Comparison of ENCODE assay signal across 23 cellular contexts in the genomic region with DNA sequence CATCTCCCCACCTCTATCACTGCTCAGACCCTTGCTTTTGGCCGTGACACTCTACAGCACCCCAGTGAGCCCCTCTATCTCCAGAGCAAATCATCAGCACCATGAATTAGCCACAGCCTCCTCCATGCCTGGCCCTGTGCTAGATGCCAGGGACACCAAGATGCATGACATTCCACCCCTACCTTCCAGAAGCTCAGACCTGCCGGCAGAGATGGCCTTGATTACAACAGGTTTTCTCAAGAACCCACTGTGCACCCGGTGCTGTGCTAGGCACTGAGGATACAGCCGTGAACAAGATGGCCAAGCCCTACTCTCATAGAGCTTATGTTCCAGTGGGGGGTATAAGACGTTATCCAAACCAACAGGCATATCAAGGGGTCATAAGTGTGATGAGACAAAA. TPM values are rescaled to one million over a fixed set of nuclear protein-coding genes. Genes with fewer than 3 reads are reported as not detected.
DNase-seq lines count a peak whose midpoint lies in the region; ATAC-seq and TF ChIP-seq lines count a peak whose summit lies in the region.
"Had no signal": no experiment of that assay in that cellular context is flagged by ENCODE, and none has a peak within 500 bp of the region (broad histone marks: within the 10 kb centered on the region; RNA-seq: fewer than 3 reads in every experiment).

No MANE protein-coding gene starts in this region.

- TF ChIP-seq CTCF in endodermal cell (conservative IDR thresholded peaks at IDR 0.05) (no peak), neural progenitor cell (IDR thresholded peaks at IDR 0.05) (no peak), type B pancreatic cell (conservative IDR thresholded peaks at IDR 0.05) (no peak)

- H3K36me3 Mint-ChIP-seq in endodermal cell (ENCODE audit: low read depth) = peaks cover 18% of the 10 kb centered on the region
- peaks cover 2% of the 10 kb centered on the region for H3K36me3 Mint-ChIP-seq in neural progenitor cell
- no peaks in the 10 kb centered on the region for H3K36me3 Mint-ChIP-seq in type B pancreatic cell
- no peaks in the 10 kb centered on the region for H3K36me3 Mint-ChIP-seq in stimulated activated naive B cell treated with anti-CD40 and anti-IgM and Interleukin-4, amounts not matched to agents 10 μg/mL and 1 μg/mL and 100 μg/mL, for 72 hours
- H3K36me3 Mint-ChIP-seq: CD8-positive, alpha-beta T cell had no signal

- H3K9ac ChIP-seq in endodermal cell (ENCODE audit: extremely low read depth, low read length, poor library complexity, severe bottlenecking) (no peak overlapping the region), neural progenitor cell (no peak overlapping the region)

- H3K27me3 ChIP-seq in endodermal cell (ENCODE audit: control insufficient read depth, insufficient read depth, low read length, poor library complexity, severe bottlenecking) = peaks cover 12% of the 10 kb centered on the region
- peaks cover 11% of the 10 kb centered on the region for H3K27me3 ChIP-seq in neural progenitor cell
- H3K27me3 ChIP-seq: Peyer's patch had no signal

- H3K4me1 ChIP-seq in endodermal cell (ENCODE audit: control insufficient read depth, insufficient read depth, low read length) (no peaks in the 10 kb centered on the region), neural progenitor cell (peaks cover 13% of the 10 kb centered on the region)
- H3K4me1 ChIP-seq: Peyer's patch, SJCRH30 had no signal

- H3K79me2 ChIP-seq in neural progenitor cell (ENCODE audit: low read depth) = no peaks in the 10 kb centered on the region

- ATAC-seq in GM18517 (IDR thresholded peaks at IDR 0.05; ENCODE audit: unreplicated experiment) = no peak
- ATAC-seq in stimulated activated naive B cell treated with anti-CD40 and anti-IgM and Interleukin-4, amounts not matched to agents 10 μg/mL and 1 μg/mL and 100 μg/mL, for 72 hours (replicated peaks) = no peak
- ATAC-seq: CD8-positive, alpha-beta T cell; HCT116 had no signal

- no peak overlapping the region for H2AFZ ChIP-seq in neural progenitor cell (replicated peaks)

- H3F3A ChIP-seq in neural progenitor cell (ENCODE audit: low read depth) = peaks cover 7% of the 10 kb centered on the region

- H3K27me3 Mint-ChIP-seq in endodermal cell (ENCODE audit: insufficient read depth) (peaks cover 47% of the 10 kb centered on the region), neural progenitor cell (ENCODE audit: insufficient read depth, low read depth) (peaks cover 16% of the 10 kb centered on the region), type B pancreatic cell (peaks cover 17% of the 10 kb centered on the region)
- H3K27me3 Mint-ChIP-seq in stimulated activated naive B cell treated with anti-CD40 and anti-IgM and Interleukin-4, amounts not matched to agents 10 μg/mL and 1 μg/mL and 100 μg/mL, for 72 hours = peaks cover 14 to 19% of the 10 kb centered on the region in 2 donors

- no peak overlapping the region for H3K4me3 ChIP-seq in endodermal cell (ENCODE audit: low read length)
- no peak overlapping the region for H3K4me3 ChIP-seq in neural progenitor cell
- H3K4me3 ChIP-seq: Peyer's patch, SJCRH30 had no signal

- no peak overlapping the region for H3K4me3 Mint-ChIP-seq in endodermal cell
- no peak overlapping the region for H3K4me3 Mint-ChIP-seq in neural progenitor cell
- H3K4me3 Mint-ChIP-seq in type B pancreatic cell = no peak overlapping the region
- H3K4me3 Mint-ChIP-seq in stimulated activated naive B cell treated with anti-CD40 and anti-IgM and Interleukin-4, amounts not matched to agents 10 μg/mL and 1 μg/mL and 100 μg/mL, for 72 hours = no peak overlapping the region
- H3K4me3 Mint-ChIP-seq: CD8-positive, alpha-beta T cell had no signal

- H3K4me1 Mint-ChIP-seq in endodermal cell = no peaks in the 10 kb centered on the region
- H3K4me1 Mint-ChIP-seq in neural progenitor cell = peaks cover 33% of the 10 kb centered on the region
- peaks cover 22% of the 10 kb centered on the region for H3K4me1 Mint-ChIP-seq in type B pancreatic cell (ENCODE audit: unreplicated experiment)
- peaks cover 9 to 11% of the 10 kb centered on the region in 2 donors for H3K4me1 Mint-ChIP-seq in stimulated activated naive B cell treated with anti-CD40 and anti-IgM and Interleukin-4, amounts not matched to agents 10 μg/mL and 1 μg/mL and 100 μg/mL, for 72 hours

- H3K36me3 ChIP-seq in endodermal cell (ENCODE audit: control insufficient read depth, insufficient read depth, low read length) = no peaks in the 10 kb centered on the region
- no peaks in the 10 kb centered on the region for H3K36me3 ChIP-seq in neural progenitor cell
- H3K36me3 ChIP-seq: SJCRH30 had no signal

- DNase-seq in activated CD8-positive, alpha-beta memory T cell treated with anti-CD3 and anti-CD28 coated beads, Interleukin-2, amount 50 U/mL, for 48 hours = peak; percentile 40
- DNase-seq in activated CD8-positive, alpha-beta memory T cell treated with anti-CD3 and anti-CD28 coated beads for 24 hours = no peak
- DNase-seq in endodermal cell (peak; percentile 33), neural progenitor cell (ENCODE audit: low spot score) (no peak), type B pancreatic cell (ENCODE audit: extremely low spot score, unreplicated experiment) (no peak), foreskin melanocyte (no peak)
- no peak for DNase-seq in stimulated activated naive B cell treated with anti-CD40 and anti-IgM and Interleukin-4, amounts not matched to agents 10 μg/mL and 1 μg/mL and 100 μg/mL, for 72 hours
- DNase-seq: 8988T; C1 segment of cervical spinal cord; CD8-positive, alpha-beta T cell; DND-41; GOT3; Karpas-422; MV-4-11; NCI-H1694; NCI-H2081 treated with DMSO at 0.1 percent for 48 hours; NCI-H2171 treated with DMSO at 0.1 percent for 48 hours; NCI-H524 treated with DMSO at 0.1 percent for 48 hours; NCI-H82; SJCRH30 had no signal

- H3K27ac ChIP-seq in endodermal cell (ENCODE audit: low read depth, low read length) (no peak overlapping the region), neural progenitor cell (no peak overlapping the region)
- H3K27ac ChIP-seq: Peyer's patch, SJCRH30 had no signal

- H3K9me3 ChIP-seq in endodermal cell (ENCODE audit: control insufficient read depth, low read length) (no peaks in the 10 kb centered on the region), neural progenitor cell (ENCODE audit: low read depth) (no peaks in the 10 kb centered on the region)
- H3K9me3 ChIP-seq: Peyer's patch, SJCRH30 had no signal

- WGBS in endodermal cell (ENCODE audit: insufficient coverage in 1 of 2, insufficient read length in 1 of 2), 2 experiments = 88 to 95% methylated on average over 4 to 5 of the region's 5 CpGs

- no peaks in the 10 kb centered on the region for H4K20me1 ChIP-seq in neural progenitor cell (ENCODE audit: low read depth)

- H3K27ac Mint-ChIP-seq in endodermal cell (no peak overlapping the region), neural progenitor cell (peak overlapping the region; percentile 65), type B pancreatic cell (peak overlapping the region; percentile 64)
- H3K27ac Mint-ChIP-seq in stimulated activated naive B cell treated with anti-CD40 and anti-IgM and Interleukin-4, amounts not matched to agents 10 μg/mL and 1 μg/mL and 100 μg/mL, for 72 hours = no peak overlapping the region
- H3K27ac Mint-ChIP-seq: CD8-positive, alpha-beta T cell had no signal

- no peaks in the 10 kb centered on the region for H3K9me3 Mint-ChIP-seq in endodermal cell
- H3K9me3 Mint-ChIP-seq in neural progenitor cell = no peaks in the 10 kb centered on the region
- H3K9me3 Mint-ChIP-seq in type B pancreatic cell = no peaks in the 10 kb centered on the region
- no peaks in the 10 kb centered on the region for H3K9me3 Mint-ChIP-seq in stimulated activated naive B cell treated with anti-CD40 and anti-IgM and Interleukin-4, amounts not matched to agents 10 μg/mL and 1 μg/mL and 100 μg/mL, for 72 hours
- H3K9me3 Mint-ChIP-seq: CD8-positive, alpha-beta T cell had no signal

- H3K4me2 ChIP-seq in neural progenitor cell = no peak overlapping the region

RNA-seq across cellular contexts. Expression of a gene that starts 30.6 kb away (rescaled TPM):
- total RNA-seq in endodermal cell (10 to 100 TPM; 58.1 to 88.7 TPM), neural progenitor cell (ENCODE audit: low replicate concordance) (14.1 and 25.5 TPM in 2 replicates), type B pancreatic cell (ENCODE audit: low replicate concordance) (9.6 and 19.3 TPM in 2 replicates)
- 24.4 TPM for polyA plus RNA-seq in endodermal cell (2013, experiment 1 of 2)
- 22.7 TPM for polyA plus RNA-seq in endodermal cell (2013, experiment 2 of 2)

Comparison
In these comparisons a context has a peak if more than half of its experiments do, and no peak if none do; other contexts are left out.
1. DNase-seq: peak in activated CD8-positive, alpha-beta memory T cell treated with anti-CD3 and anti-CD28 coated beads, Interleukin-2, amount 50 U/mL, for 48 hours (single experiment) and endodermal cell (single experiment); none in activated CD8-positive, alpha-beta memory T cell treated with anti-CD3 and anti-CD28 coated beads for 24 hours (single experiment), neural progenitor cell (single experiment), type B pancreatic cell (single experiment), foreskin melanocyte (single experiment) and stimulated activated naive B cell treated with anti-CD40 and anti-IgM and Interleukin-4, amounts not matched to agents 10 μg/mL and 1 μg/mL and 100 μg/mL, for 72 hours (single experiment).
2. H3K27ac Mint-ChIP-seq: peak in neural progenitor cell (single experiment) and type B pancreatic cell (single experiment); none in endodermal cell (single experiment) and stimulated activated naive B cell treated with anti-CD40 and anti-IgM and Interleukin-4, amounts not matched to agents 10 μg/mL and 1 μg/mL and 100 μg/mL, for 72 hours (single experiment).